Comparison of ENCODE assay signal across 18 cellular contexts in the genomic region with DNA sequence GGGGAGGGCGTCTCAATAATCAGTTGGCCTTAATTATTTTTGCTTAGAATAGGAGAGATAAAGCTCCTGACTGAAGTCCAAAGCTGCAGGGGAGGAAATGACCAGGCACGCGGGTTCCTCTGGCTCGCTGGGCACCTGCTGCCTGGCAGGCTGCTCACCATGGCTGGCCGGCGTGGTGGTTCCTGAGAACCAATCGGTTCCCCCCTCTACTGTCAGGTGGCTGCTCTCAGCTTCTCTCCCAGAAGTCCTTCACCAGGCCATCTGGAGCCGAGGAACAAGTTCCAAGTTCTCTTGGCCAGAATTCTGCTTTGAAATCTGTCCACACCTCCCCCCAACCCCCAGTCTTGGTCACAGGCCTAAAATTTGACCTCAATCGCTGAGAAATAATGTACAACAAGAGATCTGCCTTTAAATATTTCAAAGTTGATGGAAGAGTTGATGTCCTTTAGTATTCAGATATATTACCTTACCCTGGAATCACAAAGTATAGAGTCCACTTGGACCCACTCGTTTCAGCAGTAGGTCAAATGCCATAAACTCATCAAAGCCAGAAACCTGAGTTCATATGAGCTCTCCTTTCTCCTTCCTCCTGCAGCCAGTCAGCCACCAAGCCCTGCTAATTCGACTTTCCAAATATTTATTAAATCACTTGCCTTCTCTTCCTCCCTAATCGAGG.
"Had no signal": no experiment of that assay in that cellular context is flagged by ENCODE, and none has a peak within 500 bp of the region (broad histone marks: within the 10 kb centered on the region; RNA-seq: fewer than 3 reads in every experiment).

No MANE protein-coding gene starts in this region.

- H3K27ac ChIP-seq: adrenal gland, cardiac muscle cell, coronary artery, esophagus squamous epithelium, lower lobe of right lung, parathyroid adenoma, suprapubic skin had no signal

- DNase-seq: activated CD4-positive, alpha-beta memory T cell treated with anti-CD3 and anti-CD28 coated beads, Interleukin-2, amount 10 ng/mL, durations not matched to agents 7 days and 5 days; activated CD4-positive, alpha-beta T cell treated with anti-CD3 and anti-CD28 coated beads for 36 hours; activated effector memory CD4-positive, alpha-beta T cell treated with Interleukin-2 at 50 U/mL for 16 hours; activated T-cell treated with anti-CD3 and anti-CD28 coated beads, Interleukin-2, amount 50 U/mL, for 4 hours; adrenal gland; esophagus squamous epithelium; lower lobe of right lung; midbrain; stimulated activated CD4-positive, alpha-beta T cell treated with anti-CD3 and anti-CD28 coated beads, Interleukin-4, amount 100 ng/mL, for 4 hours; stimulated activated CD8-positive, alpha-beta memory T cell treated with anti-CD3 and anti-CD28 coated beads, Interleukin-4, amount 100 ng/mL, for 48 hours; stimulated activated naive CD8-positive, alpha-beta T cell treated with anti-CD3 and anti-CD28 coated beads, Interleukin-15, Interleukin-2, amounts not matched to agents 100 U/mL and 50 U/mL, for 24 hours; T-helper 2 cell; trophoblast cell had no signal

- H3K27me3 ChIP-seq: adrenal gland, cardiac muscle cell, esophagus squamous epithelium, suprapubic skin had no signal

- H3K4me3 ChIP-seq: adrenal gland, cardiac muscle cell, coronary artery, esophagus squamous epithelium, lower lobe of right lung, smooth muscle cell, suprapubic skin had no signal

- H3K36me3 ChIP-seq: adrenal gland, cardiac muscle cell, esophagus squamous epithelium, lower lobe of right lung, suprapubic skin had no signal

- H3K4me1 ChIP-seq: adrenal gland had no signal

- H3K9me3 ChIP-seq: adrenal gland, esophagus squamous epithelium, lower lobe of right lung, suprapubic skin had no signal

- ATAC-seq: activated CD4-positive, alpha-beta T cell treated with anti-CD3 and anti-CD28 coated beads for 36 hours; activated T-cell treated with anti-CD3 and anti-CD28 coated beads, Interleukin-2, amount 50 U/mL, for 4 hours; lower lobe of right lung; stimulated activated naive CD8-positive, alpha-beta T cell treated with anti-CD3 and anti-CD28 coated beads, Interleukin-15, Interleukin-2, amounts not matched to agents 100 U/mL and 50 U/mL, for 24 hours had no signal
